In the genomic region with DNA sequence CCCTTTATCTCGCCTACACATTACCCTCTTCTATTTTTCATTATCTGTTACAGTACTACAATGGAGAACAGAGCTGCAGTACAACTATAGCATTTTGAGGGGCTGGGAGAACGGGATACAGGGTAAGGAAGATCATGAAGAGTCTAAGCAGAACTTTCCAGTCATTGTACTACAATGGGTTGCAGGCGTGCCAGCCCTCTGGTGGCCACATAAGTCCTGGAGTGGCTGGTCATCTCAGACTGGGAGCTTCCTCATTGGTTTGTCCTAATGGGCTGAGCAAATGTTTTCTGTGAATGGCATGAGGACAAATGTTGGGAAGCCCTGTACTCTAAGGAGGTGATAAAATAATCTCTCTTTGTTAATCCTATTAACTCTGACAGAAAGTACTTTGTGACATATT, we compare ENCODE assay signal across 8 cellular contexts. TPM values are rescaled to one million over a fixed set of nuclear protein-coding genes. Genes with fewer than 3 reads are reported as not detected.
A peak's percentile ranks its signal among the peaks of the same experiment; 100 is the strongest.
DNase-seq lines count a peak whose midpoint lies in the region; ATAC-seq, FAIRE-seq and TF ChIP-seq lines count a peak whose summit lies in the region.

No MANE protein-coding gene starts in this region.

- H3K4me3 ChIP-seq in astrocyte (ENCODE audit: insufficient read depth, low read depth, low read length) (no peak overlapping the region), mucosa of descending colon (no peak overlapping the region)
- H3K4me3 ChIP-seq in CD8-positive, alpha-beta T cell (ENCODE audit: low read depth, low read length), result no peak overlapping the region

- CTCF ChIA-PET in CD8-positive, alpha-beta T cell (lab: Charles Lee), result interaction anchor here (0.6 to 0.9 kb wide), 2 partner anchors 143 to 159 kb away, joined by 3 read pairs; no protein-coding TSS in a partner anchor

- peak; percentile 45 for DNase-seq in EH (ENCODE audit: low read depth)
- peak; percentile 32 for DNase-seq in HuH-7 (ENCODE audit: low spot score)
- DNase-seq in astrocyte (ENCODE audit: low read depth), result no peak
- peak in 2 of 3 donors; percentile 49 to 54 for DNase-seq in mucosa of descending colon
- DNase-seq in CD8-positive, alpha-beta T cell, result no peak
- DNase-seq in SKM-1 treated with dmso at 0.1 percent for 144 hours (lab: John Stamatoyannopoulos, UW; ENCODE audit: unreplicated experiment), result no peak
- DNase-seq in stimulated activated naive CD4-positive, alpha-beta T cell treated with Interleukin-2 at 50 U/mL for 16 hours (lab: John Stamatoyannopoulos, UW), result no peak

- H3K9me3 ChIP-seq in astrocyte (ENCODE audit: insufficient read depth, low read depth, low read length) (no peaks in the 10 kb centered on the region), mucosa of descending colon (peaks cover 3% of the 10 kb centered on the region)
- no peaks in the 10 kb centered on the region for H3K9me3 ChIP-seq in CD8-positive, alpha-beta T cell (ENCODE audit: low read length)

- peaks cover 8% of the 10 kb centered on the region for H3K36me3 Mint-ChIP-seq in astrocyte (ENCODE audit: low read depth, unreplicated experiment)
- H3K36me3 Mint-ChIP-seq in CD8-positive, alpha-beta T cell, result peaks cover 9% of the 10 kb centered on the region

- FAIRE-seq in astrocyte (lab: Jason Lieb, UNC), result no peak

- H3K9me3 Mint-ChIP-seq in astrocyte (ENCODE audit: unreplicated experiment), result peaks cover 2% of the 10 kb centered on the region
- H3K9me3 Mint-ChIP-seq in CD8-positive, alpha-beta T cell, result peaks cover under 1% of the 10 kb centered on the region

- ATAC-seq in mucosa of descending colon (peak; percentile 87), HG02678 (IDR thresholded peaks at IDR 0.05; ENCODE audit: unreplicated experiment) (no peak)
- no peak for ATAC-seq in CD8-positive, alpha-beta T cell

- no peak overlapping the region for H2AFZ ChIP-seq in astrocyte (ENCODE audit: low read depth, low read length)

- no peaks in the 10 kb centered on the region for H3K27me3 ChIP-seq in astrocyte (ENCODE audit: insufficient read depth, low read length)
- no peaks in the 10 kb centered on the region for H3K27me3 ChIP-seq in CD8-positive, alpha-beta T cell (ENCODE audit: insufficient read depth, low read length)

- intact Hi-C loops in mucosa of descending colon (cut with DNase I, micrococcal nuclease), result no loop called here
- intact Hi-C loops in CD8-positive, alpha-beta T cell (cut with DNase I, micrococcal nuclease), result no loop called here

- H3K36me3 ChIP-seq in astrocyte (ENCODE audit: insufficient read depth, low read length) (no peaks in the 10 kb centered on the region), mucosa of descending colon (ENCODE audit: low read depth) (no peaks in the 10 kb centered on the region)
- H3K36me3 ChIP-seq in CD8-positive, alpha-beta T cell (ENCODE audit: insufficient read depth, low read length), result no peaks in the 10 kb centered on the region

- POLR2A ChIA-PET in CD8-positive, alpha-beta T cell (lab: Charles Lee), result no interaction called here

- H3K4me1 ChIP-seq in astrocyte (ENCODE audit: insufficient read depth, low read length), result no peaks in the 10 kb centered on the region
- H3K4me1 ChIP-seq in mucosa of descending colon (ENCODE audit: low read depth), result no peaks in the 10 kb centered on the region
- H3K4me1 ChIP-seq in CD8-positive, alpha-beta T cell (ENCODE audit: insufficient read depth, low read length), result peaks cover 9% of the 10 kb centered on the region

- no peak overlapping the region for H3K27ac Mint-ChIP-seq in astrocyte (ENCODE audit: unreplicated experiment)
- no peak overlapping the region for H3K27ac Mint-ChIP-seq in CD8-positive, alpha-beta T cell

- no peaks in the 10 kb centered on the region for H4K20me1 ChIP-seq in astrocyte (ENCODE audit: insufficient read depth, low read length)

- H3K4me3 Mint-ChIP-seq in astrocyte (ENCODE audit: unreplicated experiment), result no peak overlapping the region
- no peak overlapping the region for H3K4me3 Mint-ChIP-seq in CD8-positive, alpha-beta T cell

- H3K4me1 Mint-ChIP-seq in astrocyte (ENCODE audit: low read depth, unreplicated experiment), result no peaks in the 10 kb centered on the region
- peaks cover 18% of the 10 kb centered on the region for H3K4me1 Mint-ChIP-seq in CD8-positive, alpha-beta T cell (ENCODE audit: low read depth)

- H3K4me2 ChIP-seq in astrocyte (ENCODE audit: low read length), result no peak overlapping the region

- TF ChIP-seq CTCF in astrocyte (IDR thresholded peaks at IDR 0.05; ENCODE audit: insufficient read depth, low read depth, low read length) (peak; percentile 27), mucosa of descending colon (IDR thresholded peaks at IDR 0.05) (peak; percentile 12)
- no peak for TF ChIP-seq CTCF in CD8-positive, alpha-beta T cell (IDR thresholded peaks at IDR 0.05)

- H3K9ac ChIP-seq in astrocyte (ENCODE audit: low read length), result no peak overlapping the region

- H3K27me3 Mint-ChIP-seq in astrocyte (ENCODE audit: low read depth, unreplicated experiment), result no peaks in the 10 kb centered on the region
- H3K27me3 Mint-ChIP-seq in CD8-positive, alpha-beta T cell (ENCODE audit: low read depth), result no peaks in the 10 kb centered on the region

- no peak overlapping the region for H3K27ac ChIP-seq in astrocyte (ENCODE audit: low read depth, low read length)
- no peak overlapping the region for H3K27ac ChIP-seq in CD8-positive, alpha-beta T cell (ENCODE audit: low read depth, low read length)

- no peaks in the 10 kb centered on the region for H3K79me2 ChIP-seq in astrocyte (ENCODE audit: insufficient read depth, low read length)

RNA-seq across cellular contexts. Expression of a gene that starts 33.0 kb away (rescaled TPM):
- total RNA-seq in astrocyte, result 42.8 and 42.9 TPM in 2 replicates
- total RNA-seq in mucosa of descending colon, result 10 to 100 TPM; 44.0 to 64.8 (median 60.2) TPM
- total RNA-seq in CD8-positive, alpha-beta T cell, result 10 to 100 TPM; 15.0 to 17.3 TPM

Comparison
In these comparisons a context has a peak if more than half of its experiments do, and no peak if none do; other contexts are left out.
1. DNase-seq: peak in EH (single experiment), HuH-7 (single experiment) and mucosa of descending colon (2 of 3); none in astrocyte (single experiment), CD8-positive, alpha-beta T cell (0 of 7), SKM-1 treated with dmso at 0.1 percent for 144 hours (single experiment) and stimulated activated naive CD4-positive, alpha-beta T cell treated with Interleukin-2 at 50 U/mL for 16 hours (single experiment).